In the genomic region with DNA sequence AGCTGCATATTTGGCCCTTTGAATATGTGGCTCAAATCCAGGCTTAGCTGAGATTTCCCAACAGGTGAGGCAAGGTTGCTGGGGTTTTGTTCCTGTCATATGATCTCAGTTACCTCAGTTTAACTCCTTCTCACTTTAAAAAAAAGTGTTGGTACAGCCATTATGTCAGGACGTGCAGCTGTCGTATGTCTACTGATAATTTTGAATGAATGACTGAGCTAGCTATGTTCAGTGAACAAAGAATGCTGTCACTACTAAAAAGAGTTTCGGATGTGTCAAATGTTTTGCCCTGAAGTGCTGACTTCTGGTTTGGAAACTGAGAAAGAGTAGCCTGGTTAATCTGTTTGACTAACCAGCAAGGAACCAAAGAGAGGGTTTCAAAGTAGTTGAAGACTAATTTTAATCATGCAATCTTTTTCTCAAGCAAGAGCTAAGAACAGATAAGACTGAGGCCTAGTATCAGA, we compare ENCODE assay signal across 16 cellular contexts.
A peak's percentile ranks its signal among the peaks of the same experiment; 100 is the strongest.
DNase-seq lines count a peak whose midpoint lies in the region; ATAC-seq and TF ChIP-seq lines count a peak whose summit lies in the region.
"Had no signal": no experiment of that assay in that cellular context is flagged by ENCODE, and none has a peak within 500 bp of the region (broad histone marks: within the 10 kb centered on the region; RNA-seq: fewer than 3 reads in every experiment).

No MANE protein-coding gene starts in this region.

- no peaks in the 10 kb centered on the region for H4K20me1 ChIP-seq in GM23248 (ENCODE audit: insufficient read depth)

- H3K79me2 ChIP-seq in GM23248 (ENCODE audit: insufficient read depth): no peaks in the 10 kb centered on the region
- H3K79me2 ChIP-seq: hepatocyte had no signal

- peaks cover 41% of the 10 kb centered on the region for H3F3A ChIP-seq in GM23248 (ENCODE audit: insufficient read depth)

- H3K4me1 ChIP-seq in GM23248 (ENCODE audit: insufficient read depth): peaks cover 36% of the 10 kb centered on the region

- H3K9me2 ChIP-seq in GM23248 (ENCODE audit: insufficient read depth): no peaks in the 10 kb centered on the region

- no peaks in the 10 kb centered on the region for H3K27me3 ChIP-seq in GM06990 (replicated peaks; ENCODE audit: control insufficient read depth, insufficient read depth, low read length)
- H3K27me3 ChIP-seq in GM23248 (replicated peaks; ENCODE audit: insufficient read depth): no peaks in the 10 kb centered on the region
- H3K27me3 ChIP-seq: hepatocyte, transverse colon had no signal

- H3K36me3 ChIP-seq in GM06990 (ENCODE audit: control insufficient read depth, insufficient read depth, low read length) (no peaks in the 10 kb centered on the region), GM23248 (ENCODE audit: low read depth) (no peaks in the 10 kb centered on the region)
- H3K36me3 ChIP-seq: transverse colon had no signal

- H3K9me3 ChIP-seq in GM23248 (ENCODE audit: low read depth): no peaks in the 10 kb centered on the region
- H3K9me3 ChIP-seq: transverse colon had no signal

- DNase-seq in GM06990 (ENCODE audit: extremely low read depth, insufficient read length) (peak; percentile 73), dermis blood vessel endothelial cell (no peak), SKM-1 (lab: John Stamatoyannopoulos, UW; ENCODE audit: unreplicated experiment) (no peak), GM23248 (no peak)
- DNase-seq in activated CD4-positive, alpha-beta T cell treated with anti-CD3 and anti-CD28 coated beads for 4 hours: no peak
- DNase-seq: activated CD4-positive, alpha-beta memory T cell treated with anti-CD3 and anti-CD28 coated beads, Interleukin-2, amount 10 ng/mL, durations not matched to agents 7 days and 5 days; DND-41; effector CD8-positive, alpha-beta T cell; midbrain; NCI-H524 treated with DMSO at 0.1 percent for 48 hours; transverse colon had no signal

- no peak overlapping the region for H3K9ac ChIP-seq in GM23248

- ATAC-seq in GM19023 (IDR thresholded peaks at IDR 0.05; ENCODE audit: unreplicated experiment): peak; percentile 90
- peak; percentile 79 for ATAC-seq in GM21737 (IDR thresholded peaks at IDR 0.05; ENCODE audit: unreplicated experiment)
- peak; percentile 88 for ATAC-seq in HG03175 (IDR thresholded peaks at IDR 0.05; ENCODE audit: unreplicated experiment)
- ATAC-seq: HCT116 had no signal

- in situ Hi-C loops in GM23248 (cut with MboI): no loop called here

- WGBS in GM23248 (ENCODE audit: low coverage in 1 of 2, low lambda C conversion rate in 2 of 2, missing lambda C conversion rate in 2 of 2), 2 experiments: 100% methylated on average over 3 of the region's 3 CpGs

- H3K4me3 ChIP-seq in GM06990 (replicated peaks; ENCODE audit: low read depth, low read length): no peak overlapping the region
- H3K4me3 ChIP-seq in GM23248: no peak overlapping the region
- H3K4me3 ChIP-seq: hepatocyte, transverse colon had no signal

- no peak for TF ChIP-seq CTCF in GM06990 (IDR thresholded peaks at IDR 0.05; ENCODE audit: insufficient read depth, low read length, poor library complexity, severe bottlenecking)

- no peak overlapping the region for H2AFZ ChIP-seq in GM23248
- H2AFZ ChIP-seq: hepatocyte had no signal

- no peak overlapping the region for H3K4me2 ChIP-seq in GM23248 (ENCODE audit: unreplicated experiment)
- H3K4me2 ChIP-seq: hepatocyte had no signal

- no peak overlapping the region for H3K27ac ChIP-seq in GM23248
- H3K27ac ChIP-seq: hepatocyte, transverse colon had no signal
